ENCODE assay signal across 8 cellular contexts in the genomic region with DNA sequence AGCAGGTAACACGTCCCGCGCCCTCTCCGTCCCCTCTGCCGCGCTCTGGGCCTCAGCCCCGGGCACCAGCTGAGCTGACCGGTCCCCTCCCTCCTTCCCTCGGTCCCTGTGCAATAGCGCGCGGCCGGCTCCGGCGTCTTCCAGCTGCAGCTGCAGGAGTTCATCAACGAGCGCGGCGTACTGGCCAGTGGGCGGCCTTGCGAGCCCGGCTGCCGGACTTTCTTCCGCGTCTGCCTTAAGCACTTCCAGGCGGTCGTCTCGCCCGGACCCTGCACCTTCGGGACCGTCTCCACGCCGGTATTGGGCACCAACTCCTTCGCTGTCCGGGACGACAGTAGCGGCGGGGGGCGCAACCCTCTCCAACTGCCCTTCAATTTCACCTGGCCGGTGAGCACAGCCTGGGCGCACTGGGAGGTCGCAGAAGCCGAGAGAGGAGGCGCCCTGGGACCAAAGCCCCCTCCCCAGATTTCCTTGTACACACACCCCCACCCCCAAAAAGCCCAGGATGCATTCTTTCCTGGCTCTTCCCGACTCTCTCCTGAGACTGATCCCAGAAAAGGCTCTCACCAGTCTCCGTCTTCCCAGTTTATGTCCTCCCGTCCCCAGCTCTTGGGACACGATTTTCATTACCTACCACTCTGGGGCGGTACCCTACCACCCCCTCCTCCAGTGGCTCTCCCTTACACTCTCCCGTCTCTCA. TPM values are rescaled to one million over a fixed set of nuclear protein-coding genes. Genes with fewer than 3 reads are reported as not detected.
DNase-seq lines count a peak whose midpoint lies in the region; ATAC-seq lines count a peak whose summit lies in the region.

No MANE protein-coding gene starts in this region.

- DNase-seq in T-helper 2 cell treated with Interferon-gamma antibody and Interleukin-4, amounts not matched to agents 5 μg/mL and 100 μg/mL, for 36 hours (ENCODE audit: low spot score), result no peak
- no peak for DNase-seq in T-helper 2 cell
- DNase-seq in SJSA1 (ENCODE audit: low read depth in 1 of 2, low spot score in 2 of 2), result peak in 1 of 2 experiments; percentile 42
- no peak for DNase-seq in natural killer cell treated with Interleukin-12 subunit alpha and Interleukin-12 subunit beta and Interleukin-15 and Interleukin-18, amount 100 ng/mL, for 72 hours (ENCODE audit: low spot score)
- no peak for DNase-seq in activated effector memory CD4-positive, alpha-beta T cell treated with Interleukin-2 at 50 U/mL for 16 hours
- no peak for DNase-seq in ureter (ENCODE audit: low spot score)
- no peak for DNase-seq in GM19238 (ENCODE audit: insufficient read length, low spot score)

- H3K4me3 ChIP-seq in SJSA1 (peak overlapping the region; percentile 15), esophagus (ENCODE audit: low read depth in 1 of 2, low read length in 2 of 2) (peak overlapping the region; percentile 41 to 52)

- H3K9me3 Mint-ChIP-seq in T-helper 2 cell treated with Interferon-gamma antibody and Interleukin-4, amounts not matched to agents 5 μg/mL and 100 μg/mL, for 36 hours, result no peaks in the 10 kb centered on the region
- H3K9me3 Mint-ChIP-seq in natural killer cell treated with Interleukin-12 subunit alpha and Interleukin-12 subunit beta and Interleukin-15 and Interleukin-18, amount 100 ng/mL, for 72 hours, result no peaks in the 10 kb centered on the region

- H3K36me3 Mint-ChIP-seq in T-helper 2 cell treated with Interferon-gamma antibody and Interleukin-4, amounts not matched to agents 5 μg/mL and 100 μg/mL, for 36 hours (ENCODE audit: low read depth), result no peaks in the 10 kb centered on the region
- no peaks in the 10 kb centered on the region for H3K36me3 Mint-ChIP-seq in natural killer cell treated with Interleukin-12 subunit alpha and Interleukin-12 subunit beta and Interleukin-15 and Interleukin-18, amount 100 ng/mL, for 72 hours

- H3K27me3 ChIP-seq in SJSA1 (replicated peaks) (peaks cover 78% of the 10 kb centered on the region), esophagus (ENCODE audit: control insufficient read depth in 1 of 2, insufficient read depth in 2 of 2, low read length in 2 of 2) (peaks cover 0 to 18% of the 10 kb centered on the region in 2 donors)

- ATAC-seq in natural killer cell treated with Interleukin-12 subunit alpha and Interleukin-12 subunit beta and Interleukin-15 and Interleukin-18, amount 100 ng/mL, for 72 hours, result peak in 1 of 2 donors; percentile 3

- H3K9me3 ChIP-seq in SJSA1 (replicated peaks), result no peaks in the 10 kb centered on the region
- no peaks in the 10 kb centered on the region for H3K9me3 ChIP-seq in esophagus (ENCODE audit: control insufficient read depth in 2 of 2, insufficient read depth in 1 of 2, low read depth in 1 of 2, low read length in 1 of 2)

- H3K36me3 ChIP-seq in SJSA1 (no peaks in the 10 kb centered on the region), esophagus (ENCODE audit: control insufficient read depth in 2 of 2, insufficient read depth in 2 of 2, low read length in 1 of 2) (no peaks in the 10 kb centered on the region)

- 1 to 2% methylated on average over 46 to 50 of the region's 50 CpGs for WGBS in esophagus, 2 donors

- H3K27ac ChIP-seq in SJSA1, result no peak overlapping the region
- H3K27ac ChIP-seq in esophagus (ENCODE audit: low read depth in 2 of 2, low read length in 1 of 2), result no peak overlapping the region

- peak overlapping the region; percentile 79 for H3K4me3 Mint-ChIP-seq in T-helper 2 cell treated with Interferon-gamma antibody and Interleukin-4, amounts not matched to agents 5 μg/mL and 100 μg/mL, for 36 hours
- H3K4me3 Mint-ChIP-seq in natural killer cell treated with Interleukin-12 subunit alpha and Interleukin-12 subunit beta and Interleukin-15 and Interleukin-18, amount 100 ng/mL, for 72 hours, result peak overlapping the region; percentile 74

- H3K27me3 Mint-ChIP-seq in T-helper 2 cell treated with Interferon-gamma antibody and Interleukin-4, amounts not matched to agents 5 μg/mL and 100 μg/mL, for 36 hours (ENCODE audit: low read depth), result peaks cover 68% of the 10 kb centered on the region
- H3K27me3 Mint-ChIP-seq in natural killer cell treated with Interleukin-12 subunit alpha and Interleukin-12 subunit beta and Interleukin-15 and Interleukin-18, amount 100 ng/mL, for 72 hours, result peaks cover 43 to 53% of the 10 kb centered on the region in 2 donors

- H3K4me1 ChIP-seq in SJSA1 (replicated peaks) (peaks cover 38% of the 10 kb centered on the region), esophagus (ENCODE audit: control insufficient read depth in 2 of 2, insufficient read depth in 2 of 2, low read length in 1 of 2) (peaks cover 20 to 28% of the 10 kb centered on the region in 2 donors)

- peaks cover 30% of the 10 kb centered on the region for H3K4me1 Mint-ChIP-seq in T-helper 2 cell treated with Interferon-gamma antibody and Interleukin-4, amounts not matched to agents 5 μg/mL and 100 μg/mL, for 36 hours (ENCODE audit: low read depth)
- peaks cover 29 to 40% of the 10 kb centered on the region in 2 donors for H3K4me1 Mint-ChIP-seq in natural killer cell treated with Interleukin-12 subunit alpha and Interleukin-12 subunit beta and Interleukin-15 and Interleukin-18, amount 100 ng/mL, for 72 hours (ENCODE audit: low read depth in 2 of 2)

- H3K27ac Mint-ChIP-seq in T-helper 2 cell treated with Interferon-gamma antibody and Interleukin-4, amounts not matched to agents 5 μg/mL and 100 μg/mL, for 36 hours, result peak overlapping the region; percentile 50
- no peak overlapping the region for H3K27ac Mint-ChIP-seq in natural killer cell treated with Interleukin-12 subunit alpha and Interleukin-12 subunit beta and Interleukin-15 and Interleukin-18, amount 100 ng/mL, for 72 hours

RNA-seq across cellular contexts. Expression of a gene that starts 0.7 kb away (rescaled TPM):
- not detected in 2 replicates for total RNA-seq in SJSA1 (2014; rRNA removed; shearing (Covaris generic))
- polyA plus RNA-seq in esophagus, result 1 to 10 TPM; 1.8 to 1.9 TPM
- total RNA-seq in natural killer cell treated with Interleukin-12 subunit alpha and Interleukin-12 subunit beta and Interleukin-15 and Interleukin-18, amount 100 ng/mL, for 72 hours, result under 1 TPM in 1 of 2 donors, not detected in 1; 0.17 TPM
- 15.2 TPM for total RNA-seq in ureter

RNA-seq across cellular contexts. Expression of a gene that starts 23.4 kb away (rescaled TPM):
- 1.6 and 1.9 TPM in 2 replicates for total RNA-seq in SJSA1 (2014; rRNA removed; shearing (Covaris generic))
- 10 to 100 TPM; 21.1 to 70.9 TPM for polyA plus RNA-seq in esophagus
- 10 to 100 TPM in 1 of 2 donors, 1 to 10 TPM in 1; 7.7 to 13.1 TPM for total RNA-seq in natural killer cell treated with Interleukin-12 subunit alpha and Interleukin-12 subunit beta and Interleukin-15 and Interleukin-18, amount 100 ng/mL, for 72 hours
- 9.2 TPM for total RNA-seq in ureter

RNA-seq across cellular contexts. Expression of a gene that starts 35.6 kb away (rescaled TPM):
- total RNA-seq in SJSA1 (2014; rRNA removed; shearing (Covaris generic)), result 35.5 and 40.8 TPM in 2 replicates
- 1 to 10 TPM; 6.8 to 7.6 TPM for polyA plus RNA-seq in esophagus
- 10 to 100 TPM; 22.8 to 27.3 TPM for total RNA-seq in natural killer cell treated with Interleukin-12 subunit alpha and Interleukin-12 subunit beta and Interleukin-15 and Interleukin-18, amount 100 ng/mL, for 72 hours
- 30.0 TPM for total RNA-seq in ureter

RNA-seq across cellular contexts. Expression of a gene that starts 55.8 kb away (rescaled TPM):
- total RNA-seq in SJSA1 (2014; rRNA removed; shearing (Covaris generic)), result not detected in 2 replicates
- 100 to 1,000 TPM; 137 to 138 TPM for polyA plus RNA-seq in esophagus
- not detected for total RNA-seq in natural killer cell treated with Interleukin-12 subunit alpha and Interleukin-12 subunit beta and Interleukin-15 and Interleukin-18, amount 100 ng/mL, for 72 hours
- total RNA-seq in ureter, result 31.4 TPM

Comparison
In these comparisons a context has a peak if more than half of its experiments do, and no peak if none do; other contexts are left out.
1. RNA of a gene that starts 0.7 kb away (total RNA-seq): 15.2 TPM in ureter (single experiment); 0.17 TPM in natural killer cell treated with Interleukin-12 subunit alpha and Interleukin-12 subunit beta and Interleukin-15 and Interleukin-18, amount 100 ng/mL, for 72 hours and not detected in SJSA1; every median in the first group is over 10 times any median in the second.